In genomic region chr12:79689477-79690155, GRCh38 we compare ENCODE assay signal across 8 cellular contexts. TPM values are rescaled to one million over a fixed set of nuclear protein-coding genes. Genes with fewer than 3 reads are reported as not detected.
DNase-seq lines count a peak whose midpoint lies in the region; ATAC-seq and TF ChIP-seq lines count a peak whose summit lies in the region.

No MANE protein-coding gene starts in this region.

- peak; percentile 30 for ATAC-seq in GM18498 (IDR thresholded peaks at IDR 0.05; ENCODE audit: unreplicated experiment)
- peak; percentile 24 for ATAC-seq in HG02763 (IDR thresholded peaks at IDR 0.05; ENCODE audit: unreplicated experiment)

- H3K9me2 ChIP-seq in hepatocyte (replicated peaks; ENCODE audit: insufficient read depth) = no peaks in the 10 kb centered on the region

- H3K4me1 ChIP-seq in BE2C (no peaks in the 10 kb centered on the region), adipocyte (ENCODE audit: control insufficient read depth, insufficient read depth, low read length) (peaks cover 14% of the 10 kb centered on the region), hepatocyte (ENCODE audit: insufficient read depth) (peaks cover 11% of the 10 kb centered on the region)

- H3K27me3 ChIP-seq in BE2C = peaks cover 97% of the 10 kb centered on the region
- no peaks in the 10 kb centered on the region for H3K27me3 ChIP-seq in adipocyte (replicated peaks; ENCODE audit: control insufficient read depth, insufficient read depth, low read length)
- no peaks in the 10 kb centered on the region for H3K27me3 ChIP-seq in hepatocyte

- H3K36me3 ChIP-seq in BE2C = no peaks in the 10 kb centered on the region
- H3K36me3 ChIP-seq in adipocyte (ENCODE audit: control insufficient read depth, insufficient read depth, low read length, severe bottlenecking) = no peaks in the 10 kb centered on the region
- no peaks in the 10 kb centered on the region for H3K36me3 ChIP-seq in hepatocyte (replicated peaks; ENCODE audit: insufficient read depth, low read depth)

- peak overlapping the region; percentile 97 for H3K27ac ChIP-seq in hepatocyte

- H3K4me3 ChIP-seq in BE2C (ENCODE audit: low read depth, low read length) (peak overlapping the region; percentile 32), adipocyte (ENCODE audit: low read length) (peak overlapping the region; percentile 86), hepatocyte (peak overlapping the region; percentile 82)

- TF ChIP-seq CTCF in BE2C (IDR thresholded peaks at IDR 0.05; ENCODE audit: low read depth, low read length) (no peak), hepatocyte (IDR thresholded peaks at IDR 0.05; ENCODE audit: poor library complexity) (no peak)

- DNase-seq in BE2C = peak; percentile 10
- DNase-seq in NCI-H2171 (lab: John Stamatoyannopoulos, UW) = peak; percentile 44
- DNase-seq in adipocyte (ENCODE audit: low read depth) = peak; percentile 69
- peak; percentile 65 for DNase-seq in hepatocyte (ENCODE audit: low spot score)
- peak; percentile 65 for DNase-seq in renal cortical epithelial cell (ENCODE audit: low read depth)
- no peak for DNase-seq in stimulated activated naive CD4-positive, alpha-beta T cell treated with Interleukin-2 at 50 U/mL for 16 hours (lab: John Stamatoyannopoulos, UW)

- H3K9me3 ChIP-seq in BE2C (no peaks in the 10 kb centered on the region), adipocyte (ENCODE audit: control insufficient read depth, low read length) (no peaks in the 10 kb centered on the region), hepatocyte (ENCODE audit: low read depth) (no peaks in the 10 kb centered on the region)

- peaks cover 50% of the 10 kb centered on the region for H3K79me2 ChIP-seq in hepatocyte

- peak overlapping the region; percentile 79 for H3K9ac ChIP-seq in adipocyte (ENCODE audit: low read length)

- WGBS in hepatocyte (ENCODE audit: low lambda C conversion rate, missing lambda C conversion rate) = 2% methylated on average over 31 of the region's 68 CpGs

- H3K4me2 ChIP-seq in hepatocyte = peak overlapping the region; percentile 87

- peak overlapping the region; percentile 91 for H2AFZ ChIP-seq in hepatocyte

- H4K20me1 ChIP-seq in hepatocyte (ENCODE audit: insufficient read depth, poor library complexity, severe bottlenecking) = no peaks in the 10 kb centered on the region

RNA-seq across cellular contexts. Expression of gene PAWR, which starts 1.1 kb away (rescaled TPM):
- not detected for polyA plus RNA-seq in BE2C (2012; ENCODE audit: insufficient read depth, insufficient read length, low read depth)
- total RNA-seq in hepatocyte = 30.2 and 40.5 TPM in 2 replicates
- polyA plus RNA-seq in hepatocyte = 54.9 and 70.9 TPM in 2 replicates
- 68.9 and 122 TPM in 2 replicates for total RNA-seq in renal cortical epithelial cell

Comparison
In these comparisons a context has a peak if more than half of its experiments do, and no peak if none do; other contexts are left out.
1. H3K4me3 ChIP-seq: peak in every context shown above with its lines; median percentile 86 in adipocyte; 82 in hepatocyte; 32 in BE2C.